Comparison of ENCODE assay signal across 14 cellular contexts in genomic region chr1:99119193-99119592, GRCh38.
"Had no signal": no experiment of that assay in that cellular context is flagged by ENCODE, and none has a peak within 500 bp of the region (broad histone marks: within the 10 kb centered on the region; RNA-seq: fewer than 3 reads in every experiment).

No MANE protein-coding gene starts in this region.

- H3K4me3 ChIP-seq: dorsolateral prefrontal cortex, left ventricle myocardium inferior had no signal

- H3K27me3 ChIP-seq: dorsolateral prefrontal cortex had no signal

- ATAC-seq: natural killer cell treated with Interleukin-12 subunit alpha and Interleukin-12 subunit beta and Interleukin-15 and Interleukin-18, amount 100 ng/mL, for 72 hours; WTC11 had no signal

- H3K4me1 ChIP-seq: left ventricle myocardium inferior had no signal

- DNase-seq: activated CD4-positive, alpha-beta T cell treated with anti-CD3 and anti-CD28 coated beads, Interleukin-2, amount 10 ng/mL, durations not matched to agents 7 days and 5 days; activated gamma-delta T cell treated with Interleukin-2 at 50 U/mL for 16 hours; activated naive CD8-positive, alpha-beta T cell treated with anti-CD3 and anti-CD28 coated beads for 36 hours; endodermal cell; left ventricle myocardium inferior; mesenchymal stem cell; posterior cingulate gyrus; retina; stimulated activated CD4-positive, alpha-beta T cell treated with anti-CD3 and anti-CD28 coated beads, Interleukin-12 subunit alpha, Interleukin-12 subunit beta, amount 100 ng/mL, for 4 hours; stimulated activated CD4-positive, alpha-beta T cell treated with anti-CD3 and anti-CD28 coated beads, Interleukin-2, amount 100 ng/mL, for 24 hours; T-helper 2 cell had no signal

- H3K36me3 ChIP-seq: left ventricle myocardium inferior had no signal

- H3K27ac ChIP-seq: dorsolateral prefrontal cortex, left ventricle myocardium inferior had no signal

- H3K9me3 ChIP-seq: left ventricle myocardium inferior had no signal
